1 cellular context compared by ENCODE assay signal in genomic region chr7:73156510-73157156, GRCh38.
TF ChIP-seq lines count a peak whose summit lies in the region.
"Not testable (repeated sequence)": the region's sequence is repeated elsewhere in the genome, so short reads cannot be mapped to it uniquely, and the experiment has no call there.

No MANE protein-coding gene starts in this region.

TF ChIP-seq in HepG2, 621 proteins besides CTCF, POLR2A, EP300 and RAD21 (continued from another document):
- TF ChIP-seq, protein P1, sequence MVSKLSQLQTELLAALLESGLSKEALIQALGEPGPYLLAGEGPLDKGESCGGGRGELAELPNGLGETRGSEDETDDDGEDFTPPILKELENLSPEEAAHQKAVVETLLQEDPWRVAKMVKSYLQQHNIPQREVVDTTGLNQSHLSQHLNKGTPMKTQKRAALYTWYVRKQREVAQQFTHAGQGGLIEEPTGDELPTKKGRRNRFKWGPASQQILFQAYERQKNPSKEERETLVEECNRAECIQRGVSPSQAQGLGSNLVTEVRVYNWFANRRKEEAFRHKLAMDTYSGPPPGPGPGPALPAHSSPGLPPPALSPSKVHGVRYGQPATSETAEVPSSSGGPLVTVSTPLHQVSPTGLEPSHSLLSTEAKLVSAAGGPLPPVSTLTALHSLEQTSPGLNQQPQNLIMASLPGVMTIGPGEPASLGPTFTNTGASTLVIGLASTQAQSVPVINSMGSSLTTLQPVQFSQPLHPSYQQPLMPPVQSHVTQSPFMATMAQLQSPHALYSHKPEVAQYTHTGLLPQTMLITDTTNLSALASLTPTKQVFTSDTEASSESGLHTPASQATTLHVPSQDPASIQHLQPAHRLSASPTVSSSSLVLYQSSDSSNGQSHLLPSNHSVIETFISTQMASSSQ (IDR thresholded peaks at IDR 0.05; ENCODE audit: low read depth), result peak; percentile 71
- TF ChIP-seq, protein P1 (CRISPR knock-in tag; IDR thresholded peaks at IDR 0.05; ENCODE audit: borderline replicate concordance), result not testable (repeated sequence)
- TF ChIP-seq KLF16 (CRISPR knock-in tag; IDR thresholded peaks at IDR 0.05) (0 out of 4 replicates have a peak, but pooled peaks of 1 of the 2 experiments have one; percentile 29), SOX13 (IDR thresholded peaks at IDR 0.05) (peak; percentile 48), SOX13 (CRISPR knock-in tag; conservative IDR thresholded peaks at IDR 0.05 in 1 of 2, IDR thresholded peaks at IDR 0.05 in 1 of 2) (peak in 1 of 2 experiments; percentile 93; a peak in 2 of 4 replicates), FOXP1 (CRISPR knock-in tag; IDR thresholded peaks at IDR 0.05) (peak; percentile 65; the same call in 1 of the 2 replicates), MED1 (CRISPR knock-in tag; IDR thresholded peaks at IDR 0.05) (peak; percentile 27; the same call in 1 of the 2 replicates), THAP11 (CRISPR knock-in tag; IDR thresholded peaks at IDR 0.05) (peak; percentile 70), ZNF263 (CRISPR knock-in tag; IDR thresholded peaks at IDR 0.05) (peak; percentile 68), BCL6 (CRISPR knock-in tag; IDR thresholded peaks at IDR 0.05) (peak; percentile 39; the same call in 1 of the 2 replicates), FOXK1 (CRISPR knock-in tag; IDR thresholded peaks at IDR 0.05; ENCODE audit: borderline replicate concordance, low read depth) (peak; percentile 72; the same call in 1 of the 2 replicates), FOXA3 (CRISPR knock-in tag; IDR thresholded peaks at IDR 0.05) (peak; percentile 85), HOXA3 (CRISPR knock-in tag; IDR thresholded peaks at IDR 0.05) (peak; percentile 20; the same call in 1 of the 2 replicates), RXRA (CRISPR knock-in tag; IDR thresholded peaks at IDR 0.05) (peak; percentile 44; the same call in 1 of the 2 replicates), ERF (CRISPR knock-in tag; IDR thresholded peaks at IDR 0.05) (peak; percentile 35; the same call in 1 of the 2 replicates), HMG20A (CRISPR knock-in tag; IDR thresholded peaks at IDR 0.05; ENCODE audit: borderline replicate concordance) (0 out of 2 replicates have a peak, but pooled peaks have one; percentile 26), HMGXB4 (CRISPR knock-in tag; IDR thresholded peaks at IDR 0.05; ENCODE audit: borderline replicate concordance in 1 of 2, low read depth in 1 of 2) (0 out of 4 replicates have a peak, but pooled peaks of 1 of the 2 experiments have one; percentile 21), GATAD2A (CRISPR knock-in tag; IDR thresholded peaks at IDR 0.05) (peak; percentile 46), CREM (IDR thresholded peaks at IDR 0.05) (peak; percentile 20; the same call in 1 of the 2 replicates), ZNF503 (CRISPR knock-in tag; IDR thresholded peaks at IDR 0.05) (peak; percentile 21; the same call in 1 of the 2 replicates), FOXO1 (CRISPR knock-in tag; IDR thresholded peaks at IDR 0.05) (peak; percentile 34; the same call in 1 of the 2 replicates), NR2F6 (IDR thresholded peaks at IDR 0.05) (peak; percentile 44; the same call in 1 of the 2 replicates), NR2F6 (CRISPR knock-in tag; IDR thresholded peaks at IDR 0.05) (peak; percentile 57; the same call in 1 of the 2 replicates), FOXP4 (CRISPR knock-in tag; IDR thresholded peaks at IDR 0.05) (peak; percentile 85), RARA (CRISPR knock-in tag; IDR thresholded peaks at IDR 0.05) (peak; percentile 52), TCF7 (IDR thresholded peaks at IDR 0.05; ENCODE audit: low read depth) (peak; percentile 50; the same call in 1 of the 2 replicates), SOX5 (CRISPR knock-in tag; IDR thresholded peaks at IDR 0.05; ENCODE audit: borderline replicate concordance) (peak; percentile 95), ETV5 (CRISPR knock-in tag; IDR thresholded peaks at IDR 0.05; ENCODE audit: borderline replicate concordance) (peak; percentile 33; the same call in 1 of the 2 replicates), HDAC2 (CRISPR knock-in tag; IDR thresholded peaks at IDR 0.05) (peak; percentile 45; the same call in 1 of the 2 replicates), KAT8 (CRISPR knock-in tag; IDR thresholded peaks at IDR 0.05) (peak; percentile 28; the same call in 1 of the 2 replicates), FOXA1 (CRISPR knock-in tag; IDR thresholded peaks at IDR 0.05) (peak; percentile 91), FOSL2 (CRISPR knock-in tag; IDR thresholded peaks at IDR 0.05) (peak; percentile 51; the same call in 1 of the 2 replicates)
- not testable (repeated sequence) for TF ChIP-seq FOXP1 (IDR thresholded peaks at IDR 0.05); CREM (CRISPR knock-in tag; IDR thresholded peaks at IDR 0.05); FOXA1 (IDR thresholded peaks at IDR 0.05)
- TF ChIP-seq, protein P2, sequence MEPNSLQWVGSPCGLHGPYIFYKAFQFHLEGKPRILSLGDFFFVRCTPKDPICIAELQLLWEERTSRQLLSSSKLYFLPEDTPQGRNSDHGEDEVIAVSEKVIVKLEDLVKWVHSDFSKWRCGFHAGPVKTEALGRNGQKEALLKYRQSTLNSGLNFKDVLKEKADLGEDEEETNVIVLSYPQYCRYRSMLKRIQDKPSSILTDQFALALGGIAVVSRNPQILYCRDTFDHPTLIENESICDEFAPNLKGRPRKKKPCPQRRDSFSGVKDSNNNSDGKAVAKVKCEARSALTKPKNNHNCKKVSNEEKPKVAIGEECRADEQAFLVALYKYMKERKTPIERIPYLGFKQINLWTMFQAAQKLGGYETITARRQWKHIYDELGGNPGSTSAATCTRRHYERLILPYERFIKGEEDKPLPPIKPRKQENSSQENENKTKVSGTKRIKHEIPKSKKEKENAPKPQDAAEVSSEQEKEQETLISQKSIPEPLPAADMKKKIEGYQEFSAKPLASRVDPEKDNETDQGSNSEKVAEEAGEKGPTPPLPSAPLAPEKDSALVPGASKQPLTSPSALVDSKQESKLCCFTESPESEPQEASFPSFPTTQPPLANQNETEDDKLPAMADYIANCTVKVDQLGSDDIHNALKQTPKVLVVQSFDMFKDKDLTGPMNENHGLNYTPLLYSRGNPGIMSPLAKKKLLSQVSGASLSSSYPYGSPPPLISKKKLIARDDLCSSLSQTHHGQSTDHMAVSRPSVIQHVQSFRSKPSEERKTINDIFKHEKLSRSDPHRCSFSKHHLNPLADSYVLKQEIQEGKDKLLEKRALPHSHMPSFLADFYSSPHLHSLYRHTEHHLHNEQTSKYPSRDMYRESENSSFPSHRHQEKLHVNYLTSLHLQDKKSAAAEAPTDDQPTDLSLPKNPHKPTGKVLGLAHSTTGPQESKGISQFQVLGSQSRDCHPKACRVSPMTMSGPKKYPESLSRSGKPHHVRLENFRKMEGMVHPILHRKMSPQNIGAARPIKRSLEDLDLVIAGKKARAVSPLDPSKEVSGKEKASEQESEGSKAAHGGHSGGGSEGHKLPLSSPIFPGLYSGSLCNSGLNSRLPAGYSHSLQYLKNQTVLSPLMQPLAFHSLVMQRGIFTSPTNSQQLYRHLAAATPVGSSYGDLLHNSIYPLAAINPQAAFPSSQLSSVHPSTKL (CRISPR knock-in tag; IDR thresholded peaks at IDR 0.05), result peak; percentile 73
- TF ChIP-seq, protein P3, sequence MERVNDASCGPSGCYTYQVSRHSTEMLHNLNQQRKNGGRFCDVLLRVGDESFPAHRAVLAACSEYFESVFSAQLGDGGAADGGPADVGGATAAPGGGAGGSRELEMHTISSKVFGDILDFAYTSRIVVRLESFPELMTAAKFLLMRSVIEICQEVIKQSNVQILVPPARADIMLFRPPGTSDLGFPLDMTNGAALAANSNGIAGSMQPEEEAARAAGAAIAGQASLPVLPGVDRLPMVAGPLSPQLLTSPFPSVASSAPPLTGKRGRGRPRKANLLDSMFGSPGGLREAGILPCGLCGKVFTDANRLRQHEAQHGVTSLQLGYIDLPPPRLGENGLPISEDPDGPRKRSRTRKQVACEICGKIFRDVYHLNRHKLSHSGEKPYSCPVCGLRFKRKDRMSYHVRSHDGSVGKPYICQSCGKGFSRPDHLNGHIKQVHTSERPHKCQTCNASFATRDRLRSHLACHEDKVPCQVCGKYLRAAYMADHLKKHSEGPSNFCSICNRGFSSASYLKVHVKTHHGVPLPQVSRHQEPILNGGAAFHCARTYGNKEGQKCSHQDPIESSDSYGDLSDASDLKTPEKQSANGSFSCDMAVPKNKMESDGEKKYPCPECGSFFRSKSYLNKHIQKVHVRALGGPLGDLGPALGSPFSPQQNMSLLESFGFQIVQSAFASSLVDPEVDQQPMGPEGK (CRISPR knock-in tag; IDR thresholded peaks at IDR 0.05), result peak; percentile 72
- TF ChIP-seq, protein P4, sequence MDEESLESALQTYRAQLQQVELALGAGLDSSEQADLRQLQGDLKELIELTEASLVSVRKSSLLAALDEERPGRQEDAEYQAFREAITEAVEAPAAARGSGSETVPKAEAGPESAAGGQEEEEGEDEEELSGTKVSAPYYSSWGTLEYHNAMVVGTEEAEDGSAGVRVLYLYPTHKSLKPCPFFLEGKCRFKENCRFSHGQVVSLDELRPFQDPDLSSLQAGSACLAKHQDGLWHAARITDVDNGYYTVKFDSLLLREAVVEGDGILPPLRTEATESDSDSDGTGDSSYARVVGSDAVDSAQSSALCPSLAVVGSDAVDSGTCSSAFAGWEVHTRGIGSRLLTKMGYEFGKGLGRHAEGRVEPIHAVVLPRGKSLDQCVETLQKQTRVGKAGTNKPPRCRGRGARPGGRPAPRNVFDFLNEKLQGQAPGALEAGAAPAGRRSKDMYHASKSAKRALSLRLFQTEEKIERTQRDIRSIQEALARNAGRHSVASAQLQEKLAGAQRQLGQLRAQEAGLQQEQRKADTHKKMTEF (CRISPR knock-in tag; IDR thresholded peaks at IDR 0.05), result peak; percentile 46; the same call in 1 of the 2 replicates
